ENCODE assay signal across 14 cellular contexts in the genomic region with DNA sequence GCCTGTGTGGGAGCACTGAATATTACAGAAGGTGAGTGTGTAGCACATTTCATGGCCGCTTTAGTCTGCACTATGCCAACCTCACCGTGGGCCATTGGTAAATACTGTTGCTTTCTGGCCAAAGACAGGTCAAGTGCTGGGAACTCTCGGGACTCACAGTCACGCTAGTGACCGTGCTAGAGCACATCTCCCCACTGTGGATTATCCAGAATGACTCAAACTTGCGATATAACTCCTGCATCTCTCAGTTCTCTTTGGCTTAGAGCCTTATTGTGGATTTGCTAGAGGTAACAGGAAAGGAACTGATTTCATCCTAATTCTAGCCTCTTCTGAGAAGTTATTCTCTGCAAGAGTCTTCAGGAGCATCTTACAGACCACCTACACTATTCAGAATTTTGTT.
DNase-seq lines count a peak whose midpoint lies in the region; FAIRE-seq and TF ChIP-seq lines count a peak whose summit lies in the region.
"Had no signal": no experiment of that assay in that cellular context is flagged by ENCODE, and none has a peak within 500 bp of the region (broad histone marks: within the 10 kb centered on the region; RNA-seq: fewer than 3 reads in every experiment).

No MANE protein-coding gene starts in this region.

- DNase-seq in activated naive CD4-positive, alpha-beta T cell treated with anti-CD3 and anti-CD28 coated beads, Interleukin-2, amount 50 U/mL, for 16 hours, result no peak
- DNase-seq in activated CD4-positive, alpha-beta memory T cell treated with anti-CD3 and anti-CD28 coated beads, Interleukin-2, amount 10 ng/mL, durations not matched to agents 7 days and 5 days, result no peak
- DNase-seq in keratinocyte (ENCODE audit: low read depth, low spot score) (no peak), NOMO-1 treated with DMSO at 0.1 percent for 48 hours (lab: John Stamatoyannopoulos, UW; ENCODE audit: unreplicated experiment) (no peak), SW480 (ENCODE audit: low spot score) (no peak), NCI-H345 treated with DMSO at 0.1 percent for 48 hours (lab: John Stamatoyannopoulos, UW; ENCODE audit: unreplicated experiment) (no peak)
- DNase-seq: activated CD4-positive, alpha-beta T cell treated with anti-CD3 and anti-CD28 coated beads for 4 hours; amniotic stem cell; cortex of kidney; DND-41; stimulated activated CD4-positive, alpha-beta T cell treated with anti-CD3 and anti-CD28 coated beads, Interleukin-12 subunit alpha, Interleukin-12 subunit beta, amount 100 ng/mL, for 4 hours had no signal

- H3K4me3 ChIP-seq in keratinocyte (ENCODE audit: control insufficient read depth in 2 of 3, extremely low read depth in 1 of 3, insufficient read depth in 2 of 3, low read depth in 1 of 3, low read length in 3 of 3) (no peak overlapping the region), thymus (ENCODE audit: low read length) (peak overlapping the region; percentile 44)

- H3K9ac ChIP-seq in keratinocyte (ENCODE audit: control insufficient read depth, extremely low read depth, insufficient read depth, low read length), result no peak overlapping the region

- CTCF ChIA-PET in activated CD4-positive, alpha-beta memory T cell treated with anti-CD3 and anti-CD28 coated beads, Interleukin-2, amount 10 ng/mL, durations not matched to agents 7 days and 5 days (lab: Charles Lee), result interaction anchor here (0.9 to 1.0 kb wide), 2 partner anchors 56 to 302 kb away, joined by 3 read pairs; no protein-coding TSS in a partner anchor

- H3K9me3 ChIP-seq in keratinocyte (ENCODE audit: control insufficient read depth, low read depth, low read length) (no peaks in the 10 kb centered on the region), thymus (ENCODE audit: control insufficient read depth) (no peaks in the 10 kb centered on the region)
- H3K9me3 ChIP-seq: neutrophil had no signal

- peak overlapping the region; percentile 87 for H3K4me3 Mint-ChIP-seq in activated naive CD4-positive, alpha-beta T cell treated with anti-CD3 and anti-CD28 coated beads, Interleukin-2, amount 50 U/mL, for 24 hours
- H3K4me3 Mint-ChIP-seq in activated CD4-positive, alpha-beta memory T cell treated with anti-CD3 and anti-CD28 coated beads, Interleukin-2, amount 10 ng/mL, durations not matched to agents 7 days and 5 days, result peak overlapping the region; percentile 80

- no peaks in the 10 kb centered on the region for H4K20me1 ChIP-seq in keratinocyte (ENCODE audit: control insufficient read depth, extremely low read depth, insufficient read depth, low read length)

- H3K4me1 Mint-ChIP-seq in activated naive CD4-positive, alpha-beta T cell treated with anti-CD3 and anti-CD28 coated beads, Interleukin-2, amount 50 U/mL, for 24 hours, result peaks cover 39% of the 10 kb centered on the region
- H3K4me1 Mint-ChIP-seq in activated CD4-positive, alpha-beta memory T cell treated with anti-CD3 and anti-CD28 coated beads, Interleukin-2, amount 10 ng/mL, durations not matched to agents 7 days and 5 days, result peaks cover 69% of the 10 kb centered on the region

- H3K27me3 Mint-ChIP-seq in activated naive CD4-positive, alpha-beta T cell treated with anti-CD3 and anti-CD28 coated beads, Interleukin-2, amount 50 U/mL, for 24 hours, result no peaks in the 10 kb centered on the region
- no peaks in the 10 kb centered on the region for H3K27me3 Mint-ChIP-seq in activated CD4-positive, alpha-beta memory T cell treated with anti-CD3 and anti-CD28 coated beads, Interleukin-2, amount 10 ng/mL, durations not matched to agents 7 days and 5 days

- peak overlapping the region; percentile 95 for H3K27ac Mint-ChIP-seq in activated naive CD4-positive, alpha-beta T cell treated with anti-CD3 and anti-CD28 coated beads, Interleukin-2, amount 50 U/mL, for 24 hours
- H3K27ac Mint-ChIP-seq in activated CD4-positive, alpha-beta memory T cell treated with anti-CD3 and anti-CD28 coated beads, Interleukin-2, amount 10 ng/mL, durations not matched to agents 7 days and 5 days, result peak overlapping the region; percentile 92

- FAIRE-seq in keratinocyte (lab: Jason Lieb, UNC), result peak; percentile 61

- peaks cover 17% of the 10 kb centered on the region for H3K4me1 ChIP-seq in keratinocyte (ENCODE audit: control insufficient read depth, extremely low read depth, insufficient read depth, low read length)
- H3K4me1 ChIP-seq in thymus (ENCODE audit: control insufficient read depth, insufficient read depth, low read length), result peaks cover 19% of the 10 kb centered on the region

- H3K9me3 Mint-ChIP-seq in activated naive CD4-positive, alpha-beta T cell treated with anti-CD3 and anti-CD28 coated beads, Interleukin-2, amount 50 U/mL, for 24 hours, result no peaks in the 10 kb centered on the region
- no peaks in the 10 kb centered on the region for H3K9me3 Mint-ChIP-seq in activated CD4-positive, alpha-beta memory T cell treated with anti-CD3 and anti-CD28 coated beads, Interleukin-2, amount 10 ng/mL, durations not matched to agents 7 days and 5 days

- no peaks in the 10 kb centered on the region for H3K79me2 ChIP-seq in keratinocyte (ENCODE audit: control insufficient read depth, insufficient read depth, low read length)

- dilution Hi-C loops in keratinocyte (cut with MboI; ENCODE audit: extremely low pct_ligation_motif_present, low sequenced_read_pairs), result no loop called here

- no peak for TF ChIP-seq CTCF in keratinocyte (optimal IDR thresholded peaks at IDR 0.05 in 1 of 3, IDR thresholded peaks at IDR 0.05 in 1 of 3, conservative IDR thresholded peaks at IDR 0.05 in 1 of 3; ENCODE audit: extremely low read depth in 1 of 3, insufficient read depth in 2 of 3, low read length in 3 of 3)

- peak overlapping the region; percentile 5 for H2AFZ ChIP-seq in keratinocyte (ENCODE audit: control insufficient read depth, low read length)

- H3K27ac ChIP-seq in keratinocyte (ENCODE audit: control insufficient read depth, insufficient read depth, low read length), result no peak overlapping the region
- H3K27ac ChIP-seq in thymus (ENCODE audit: low read depth), result peak overlapping the region; percentile 86
- H3K27ac ChIP-seq: neutrophil had no signal

- H3K36me3 Mint-ChIP-seq in activated naive CD4-positive, alpha-beta T cell treated with anti-CD3 and anti-CD28 coated beads, Interleukin-2, amount 50 U/mL, for 24 hours, result peaks cover 43% of the 10 kb centered on the region
- H3K36me3 Mint-ChIP-seq in activated CD4-positive, alpha-beta memory T cell treated with anti-CD3 and anti-CD28 coated beads, Interleukin-2, amount 10 ng/mL, durations not matched to agents 7 days and 5 days (ENCODE audit: low read depth), result peaks cover 97% of the 10 kb centered on the region

- H3K36me3 ChIP-seq in keratinocyte (ENCODE audit: control insufficient read depth in 2 of 2, extremely low read depth in 1 of 2, insufficient read depth in 2 of 2, low read length in 2 of 2), result no peaks in the 10 kb centered on the region
- peaks cover 22% of the 10 kb centered on the region for H3K36me3 ChIP-seq in thymus (ENCODE audit: control insufficient read depth, insufficient read depth)
- H3K36me3 ChIP-seq: neutrophil had no signal

- POLR2A ChIA-PET in activated CD4-positive, alpha-beta memory T cell treated with anti-CD3 and anti-CD28 coated beads, Interleukin-2, amount 10 ng/mL, durations not matched to agents 7 days and 5 days (lab: Charles Lee), result interaction anchor here (0.5 to 41.9 kb wide), 10 partner anchors 1 to 1607 kb away, joined by 3 to 1110 read pairs (median 10); no protein-coding TSS in a partner anchor

- H3K4me2 ChIP-seq in keratinocyte (ENCODE audit: control insufficient read depth, extremely low read depth, insufficient read depth, low read depth, low read length), result peak overlapping the region; percentile 9

- no peaks in the 10 kb centered on the region for H3K9me1 ChIP-seq in keratinocyte (ENCODE audit: control insufficient read depth, extremely low read depth, insufficient read depth, low read length)

- WGBS in thymus, result 70% methylated on average over 6 of the region's 6 CpGs

- H3K27me3 ChIP-seq in keratinocyte (ENCODE audit: control insufficient read depth, extremely low read depth, insufficient read depth, low read length) (no peaks in the 10 kb centered on the region), thymus (ENCODE audit: control insufficient read depth, insufficient read depth) (no peaks in the 10 kb centered on the region)
